ENCODE assay signal across 1 cellular context in genomic region chr3:12484198-12484982, GRCh38.
TF ChIP-seq lines count a peak whose summit lies in the region.

Gene TSEN2, plus strand, starts transcription at chr3:12484480. Its CDS starts 5,321 bp downstream, at chr3:12489801.

TF ChIP-seq in HEK293, 187 proteins besides CTCF, POLR2A, EP300 and RAD21 (continued from another document and continues in another):
- TF ChIP-seq, protein P1, sequence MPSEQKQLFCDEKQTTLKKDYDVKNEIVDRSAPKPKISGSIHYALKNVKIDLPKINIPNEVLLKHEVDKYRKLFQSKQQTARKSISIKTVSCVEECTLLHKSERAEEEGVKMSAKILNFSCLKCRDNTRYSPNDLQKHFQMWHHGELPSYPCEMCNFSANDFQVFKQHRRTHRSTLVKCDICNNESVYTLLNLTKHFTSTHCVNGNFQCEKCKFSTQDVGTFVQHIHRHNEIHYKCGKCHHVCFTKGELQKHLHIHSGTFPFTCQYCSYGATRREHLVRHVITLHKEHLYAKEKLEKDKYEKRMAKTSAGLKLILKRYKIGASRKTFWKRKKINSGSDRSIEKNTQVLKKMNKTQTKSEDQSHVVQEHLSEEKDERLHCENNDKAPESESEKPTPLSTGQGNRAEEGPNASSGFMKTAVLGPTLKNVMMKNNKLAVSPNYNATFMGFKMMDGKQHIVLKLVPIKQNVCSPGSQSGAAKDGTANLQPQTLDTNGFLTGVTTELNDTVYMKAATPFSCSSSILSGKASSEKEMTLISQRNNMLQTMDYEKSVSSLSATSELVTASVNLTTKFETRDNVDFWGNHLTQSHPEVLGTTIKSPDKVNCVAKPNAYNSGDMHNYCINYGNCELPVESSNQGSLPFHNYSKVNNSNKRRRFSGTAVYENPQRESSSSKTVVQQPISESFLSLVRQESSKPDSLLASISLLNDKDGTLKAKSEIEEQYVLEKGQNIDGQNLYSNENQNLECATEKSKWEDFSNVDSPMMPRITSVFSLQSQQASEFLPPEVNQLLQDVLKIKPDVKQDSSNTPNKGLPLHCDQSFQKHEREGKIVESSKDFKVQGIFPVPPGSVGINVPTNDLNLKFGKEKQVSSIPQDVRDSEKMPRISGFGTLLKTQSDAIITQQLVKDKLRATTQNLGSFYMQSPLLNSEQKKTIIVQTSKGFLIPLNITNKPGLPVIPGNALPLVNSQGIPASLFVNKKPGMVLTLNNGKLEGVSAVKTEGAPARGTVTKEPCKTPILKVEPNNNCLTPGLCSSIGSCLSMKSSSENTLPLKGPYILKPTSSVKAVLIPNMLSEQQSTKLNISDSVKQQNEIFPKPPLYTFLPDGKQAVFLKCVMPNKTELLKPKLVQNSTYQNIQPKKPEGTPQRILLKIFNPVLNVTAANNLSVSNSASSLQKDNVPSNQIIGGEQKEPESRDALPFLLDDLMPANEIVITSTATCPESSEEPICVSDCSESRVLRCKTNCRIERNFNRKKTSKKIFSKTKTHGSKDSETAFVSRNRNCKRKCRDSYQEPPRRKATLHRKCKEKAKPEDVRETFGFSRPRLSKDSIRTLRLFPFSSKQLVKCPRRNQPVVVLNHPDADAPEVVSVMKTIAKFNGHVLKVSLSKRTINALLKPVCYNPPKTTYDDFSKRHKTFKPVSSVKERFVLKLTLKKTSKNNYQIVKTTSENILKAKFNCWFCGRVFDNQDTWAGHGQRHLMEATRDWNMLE (tag by site-specific recombination; conservative IDR thresholded peaks at IDR 0.05; ENCODE audit: low read depth): 0 out of 2 replicates have a peak, but pooled peaks have one; percentile 15
- TF ChIP-seq ZNF704 (tag by site-specific recombination; IDR thresholded peaks at IDR 0.05) (no peak), MYNN (tag by site-specific recombination; IDR thresholded peaks at IDR 0.05; ENCODE audit: borderline replicate concordance) (peak; percentile 14; the same call in 1 of the 2 replicates), SP3 (tag by site-specific recombination; IDR thresholded peaks at IDR 0.05) (peak; percentile 49; the same call in 1 of the 2 replicates), PATZ1 (tag by site-specific recombination; IDR thresholded peaks at IDR 0.05) (peak; percentile 69), ZNF423 (tag by site-specific recombination; IDR thresholded peaks at IDR 0.05) (no peak), ZNF837 (tag by site-specific recombination; IDR thresholded peaks at IDR 0.05) (0 out of 2 replicates have a peak, but pooled peaks have one; percentile 59), ZNF530 (tag by site-specific recombination; IDR thresholded peaks at IDR 0.05; ENCODE audit: low read depth) (peak; percentile 97), ZNF121 (tag by site-specific recombination; IDR thresholded peaks at IDR 0.05) (peak; percentile 47; the same call in 1 of the 2 replicates), ZNF747 (tag by site-specific recombination; IDR thresholded peaks at IDR 0.05) (no peak), GLIS2 (tag by site-specific recombination; IDR thresholded peaks at IDR 0.05) (peak; percentile 92), SP2 (tag by site-specific recombination; IDR thresholded peaks at IDR 0.05) (no peak), REPIN1 (tag by site-specific recombination; IDR thresholded peaks at IDR 0.05; ENCODE audit: low read depth) (peak; percentile 50; the same call in 1 of the 2 replicates), GLI2 (tag by site-specific recombination; IDR thresholded peaks at IDR 0.05; ENCODE audit: borderline replicate concordance, low read depth) (no peak), MZF1 (tag by site-specific recombination; IDR thresholded peaks at IDR 0.05; ENCODE audit: borderline replicate concordance) (no peak), ZBTB48 (tag by site-specific recombination; IDR thresholded peaks at IDR 0.05) (peak; percentile 86), ZNF214 (tag by site-specific recombination; IDR thresholded peaks at IDR 0.05; ENCODE audit: borderline replicate concordance) (no peak), ZNF394 (tag by site-specific recombination; IDR thresholded peaks at IDR 0.05; ENCODE audit: borderline replicate concordance) (0 out of 2 replicates have a peak, but pooled peaks have one; percentile 9), ZNF585B (tag by site-specific recombination; IDR thresholded peaks at IDR 0.05) (no peak), ZNF24 (tag by site-specific recombination; IDR thresholded peaks at IDR 0.05) (peak; percentile 65; the same call in 1 of the 2 replicates), ZNF548 (tag by site-specific recombination; IDR thresholded peaks at IDR 0.05) (no peak), MEIS1 (CRISPR knock-in tag; IDR thresholded peaks at IDR 0.05; ENCODE audit: borderline replicate concordance) (no peak), KLF16 (tag by site-specific recombination; IDR thresholded peaks at IDR 0.05) (peak; percentile 70), SCRT2 (tag by site-specific recombination; IDR thresholded peaks at IDR 0.05) (no peak), ZNF302 (tag by site-specific recombination; IDR thresholded peaks at IDR 0.05; ENCODE audit: low read depth) (no peak), ZFP37 (tag by site-specific recombination; IDR thresholded peaks at IDR 0.05) (peak; percentile 76), ZNF324 (tag by site-specific recombination; IDR thresholded peaks at IDR 0.05) (peak; percentile 68), WT1 (tag by site-specific recombination; IDR thresholded peaks at IDR 0.05) (peak; percentile 89), ZBTB26 (tag by site-specific recombination; optimal IDR thresholded peaks at IDR 0.05) (peak; percentile 80), ZNF473 (tag by site-specific recombination; IDR thresholded peaks at IDR 0.05) (no peak), ZNF610 (tag by site-specific recombination; IDR thresholded peaks at IDR 0.05; ENCODE audit: borderline replicate concordance) (peak; percentile 62; the same call in 1 of the 2 replicates), ZNF560 (tag by site-specific recombination; IDR thresholded peaks at IDR 0.05; ENCODE audit: borderline replicate concordance) (no peak), ZNF785 (tag by site-specific recombination; IDR thresholded peaks at IDR 0.05) (0 out of 2 replicates have a peak, but pooled peaks have one; percentile 36), ZNF76 (tag by site-specific recombination; IDR thresholded peaks at IDR 0.05; ENCODE audit: borderline replicate concordance, low read depth) (no peak), ZBTB17 (tag by site-specific recombination; IDR thresholded peaks at IDR 0.05) (peak; percentile 94), ZNF561 (tag by site-specific recombination; IDR thresholded peaks at IDR 0.05; ENCODE audit: borderline replicate concordance) (peak; percentile 56; the same call in 1 of the 2 replicates), ZSCAN16 (tag by site-specific recombination; IDR thresholded peaks at IDR 0.05) (no peak), ZNF768 (tag by site-specific recombination; IDR thresholded peaks at IDR 0.05) (no peak), ZNF521 (tag by site-specific recombination; IDR thresholded peaks at IDR 0.05) (no peak), ZFP41 (tag by site-specific recombination; IDR thresholded peaks at IDR 0.05; ENCODE audit: borderline replicate concordance) (no peak), ZNF555 (tag by site-specific recombination; conservative IDR thresholded peaks at IDR 0.05) (no peak), ZNF843 (tag by site-specific recombination; IDR thresholded peaks at IDR 0.05) (peak; percentile 59; the same call in 1 of the 2 replicates), ZNF138 (tag by site-specific recombination; IDR thresholded peaks at IDR 0.05; ENCODE audit: borderline replicate concordance) (no peak), ZNF175 (tag by site-specific recombination; IDR thresholded peaks at IDR 0.05) (no peak), ZNF664 (tag by site-specific recombination; IDR thresholded peaks at IDR 0.05) (no peak), TRIM28 (IDR thresholded peaks at IDR 0.05; ENCODE audit: borderline replicate concordance, low read length) (no peak; the same call in 1 of the 2 replicates), ZNF2 (tag by site-specific recombination; IDR thresholded peaks at IDR 0.05) (peak; percentile 13; the same call in 1 of the 2 replicates), ZBTB8A (tag by site-specific recombination; IDR thresholded peaks at IDR 0.05) (peak; percentile 99)
- TF ChIP-seq, protein P2, sequence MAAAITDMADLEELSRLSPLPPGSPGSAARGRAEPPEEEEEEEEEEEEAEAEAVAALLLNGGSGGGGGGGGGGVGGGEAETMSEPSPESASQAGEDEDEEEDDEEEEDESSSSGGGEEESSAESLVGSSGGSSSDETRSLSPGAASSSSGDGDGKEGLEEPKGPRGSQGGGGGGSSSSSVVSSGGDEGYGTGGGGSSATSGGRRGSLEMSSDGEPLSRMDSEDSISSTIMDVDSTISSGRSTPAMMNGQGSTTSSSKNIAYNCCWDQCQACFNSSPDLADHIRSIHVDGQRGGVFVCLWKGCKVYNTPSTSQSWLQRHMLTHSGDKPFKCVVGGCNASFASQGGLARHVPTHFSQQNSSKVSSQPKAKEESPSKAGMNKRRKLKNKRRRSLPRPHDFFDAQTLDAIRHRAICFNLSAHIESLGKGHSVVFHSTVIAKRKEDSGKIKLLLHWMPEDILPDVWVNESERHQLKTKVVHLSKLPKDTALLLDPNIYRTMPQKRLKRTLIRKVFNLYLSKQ (tag by site-specific recombination; IDR thresholded peaks at IDR 0.05; ENCODE audit: borderline replicate concordance): 0 out of 2 replicates have a peak, but pooled peaks have one; percentile 60
- TF ChIP-seq, protein P3, sequence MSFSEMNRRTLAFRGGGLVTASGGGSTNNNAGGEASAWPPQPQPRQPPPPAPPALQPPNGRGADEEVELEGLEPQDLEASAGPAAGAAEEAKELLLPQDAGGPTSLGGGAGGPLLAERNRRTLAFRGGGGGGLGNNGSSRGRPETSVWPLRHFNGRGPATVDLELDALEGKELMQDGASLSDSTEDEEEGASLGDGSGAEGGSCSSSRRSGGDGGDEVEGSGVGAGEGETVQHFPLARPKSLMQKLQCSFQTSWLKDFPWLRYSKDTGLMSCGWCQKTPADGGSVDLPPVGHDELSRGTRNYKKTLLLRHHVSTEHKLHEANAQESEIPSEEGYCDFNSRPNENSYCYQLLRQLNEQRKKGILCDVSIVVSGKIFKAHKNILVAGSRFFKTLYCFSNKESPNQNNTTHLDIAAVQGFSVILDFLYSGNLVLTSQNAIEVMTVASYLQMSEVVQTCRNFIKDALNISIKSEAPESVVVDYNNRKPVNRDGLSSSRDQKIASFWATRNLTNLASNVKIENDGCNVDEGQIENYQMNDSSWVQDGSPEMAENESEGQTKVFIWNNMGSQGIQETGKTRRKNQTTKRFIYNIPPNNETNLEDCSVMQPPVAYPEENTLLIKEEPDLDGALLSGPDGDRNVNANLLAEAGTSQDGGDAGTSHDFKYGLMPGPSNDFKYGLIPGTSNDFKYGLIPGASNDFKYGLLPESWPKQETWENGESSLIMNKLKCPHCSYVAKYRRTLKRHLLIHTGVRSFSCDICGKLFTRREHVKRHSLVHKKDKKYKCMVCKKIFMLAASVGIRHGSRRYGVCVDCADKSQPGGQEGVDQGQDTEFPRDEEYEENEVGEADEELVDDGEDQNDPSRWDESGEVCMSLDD (tag by site-specific recombination; IDR thresholded peaks at IDR 0.05): no peak
- TF ChIP-seq, protein P4, sequence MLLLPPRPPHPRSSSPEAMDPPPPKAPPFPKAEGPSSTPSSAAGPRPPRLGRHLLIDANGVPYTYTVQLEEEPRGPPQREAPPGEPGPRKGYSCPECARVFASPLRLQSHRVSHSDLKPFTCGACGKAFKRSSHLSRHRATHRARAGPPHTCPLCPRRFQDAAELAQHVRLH (tag by site-specific recombination; IDR thresholded peaks at IDR 0.05): peak; percentile 45; the same call in 1 of the 2 replicates
- TF ChIP-seq, protein P5, sequence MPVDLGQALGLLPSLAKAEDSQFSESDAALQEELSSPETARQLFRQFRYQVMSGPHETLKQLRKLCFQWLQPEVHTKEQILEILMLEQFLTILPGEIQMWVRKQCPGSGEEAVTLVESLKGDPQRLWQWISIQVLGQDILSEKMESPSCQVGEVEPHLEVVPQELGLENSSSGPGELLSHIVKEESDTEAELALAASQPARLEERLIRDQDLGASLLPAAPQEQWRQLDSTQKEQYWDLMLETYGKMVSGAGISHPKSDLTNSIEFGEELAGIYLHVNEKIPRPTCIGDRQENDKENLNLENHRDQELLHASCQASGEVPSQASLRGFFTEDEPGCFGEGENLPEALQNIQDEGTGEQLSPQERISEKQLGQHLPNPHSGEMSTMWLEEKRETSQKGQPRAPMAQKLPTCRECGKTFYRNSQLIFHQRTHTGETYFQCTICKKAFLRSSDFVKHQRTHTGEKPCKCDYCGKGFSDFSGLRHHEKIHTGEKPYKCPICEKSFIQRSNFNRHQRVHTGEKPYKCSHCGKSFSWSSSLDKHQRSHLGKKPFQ (tag by site-specific recombination; IDR thresholded peaks at IDR 0.05): peak; percentile 24; the same call in 1 of the 2 replicates
